Comparison of ENCODE assay signal across 32 cellular contexts in genomic region chr5:78232163-78232562, GRCh38.
"Had no signal": no experiment of that assay in that cellular context is flagged by ENCODE, and none has a peak within 500 bp of the region (broad histone marks: within the 10 kb centered on the region; RNA-seq: fewer than 3 reads in every experiment).

No MANE protein-coding gene starts in this region.

- H3K4me3 Mint-ChIP-seq: activated B cell treated with CpG ODN at 0.5 μM for 24 hours; activated CD4-positive, alpha-beta memory T cell treated with anti-CD3 and anti-CD28 coated beads for 36 hours; activated CD8-positive, alpha-beta memory T cell treated with anti-CD3 and anti-CD28 coated beads, Interleukin-2, amount 10 ng/mL, durations not matched to agents 7 days and 5 days; activated naive CD8-positive, alpha-beta T cell treated with anti-CD3 and anti-CD28 coated beads for 36 hours; activated T-helper 17 cell treated with anti-CD3 and anti-CD28 coated beads, Interleukin-2, amount 50 U/mL, for 72 hours; T-helper 1 cell treated with Interleukin-12 subunit alpha and Interleukin-12 subunit beta and Interleukin-4 antibody, amounts not matched to agents 30 μg/mL and 1 μg/mL, for 36 hours; T-helper 2 cell treated with Interferon-gamma antibody and Interleukin-4, amounts not matched to agents 5 μg/mL and 100 μg/mL, for 36 hours had no signal

- H3K4me3 ChIP-seq: SJSA1 had no signal

- ATAC-seq: activated CD8-positive, alpha-beta memory T cell treated with anti-CD3 and anti-CD28 coated beads, Interleukin-2, amount 10 ng/mL, durations not matched to agents 7 days and 5 days; activated T-helper 17 cell treated with anti-CD3 and anti-CD28 coated beads, Interleukin-2, amount 50 U/mL, for 72 hours; Panc1 had no signal

- FAIRE-seq: TTC549 had no signal

- DNase-seq: activated B cell treated with CpG ODN at 0.5 μM for 24 hours; activated CD4-positive, alpha-beta memory T cell treated with anti-CD3 and anti-CD28 coated beads for 36 hours; activated CD4-positive, alpha-beta T cell treated with anti-CD3 and anti-CD28 coated beads for 4 hours; activated CD4-positive, alpha-beta T cell treated with anti-CD3 and anti-CD28 coated beads, Interleukin-2, amount 50 U/mL, for 1 hour; activated CD4-positive, CD25-positive, alpha-beta regulatory T cell treated with anti-CD3 and anti-CD28 coated beads, Interleukin-2, amount 50 U/mL, for 72 hours; activated CD8-positive, alpha-beta memory T cell treated with anti-CD3 and anti-CD28 coated beads for 24 hours; activated CD8-positive, alpha-beta memory T cell treated with anti-CD3 and anti-CD28 coated beads, Interleukin-2, amount 10 ng/mL, durations not matched to agents 7 days and 5 days; activated CD8-positive, alpha-beta memory T cell treated with anti-CD3 and anti-CD28 coated beads, Interleukin-2, amount 50 U/mL, for 48 hours; activated effector memory CD4-positive, alpha-beta T cell treated with anti-CD3 and anti-CD28 coated beads, Interleukin-2, amount 50 U/mL, for 16 hours; activated naive CD4-positive, alpha-beta T cell; activated naive CD4-positive, alpha-beta T cell treated with anti-CD3 and anti-CD28 coated beads, Interleukin-2, amount 50 U/mL, for 16 hours; activated naive CD8-positive, alpha-beta T cell treated with anti-CD3 and anti-CD28 coated beads for 36 hours; activated T-cell treated with anti-CD3 and anti-CD28 coated beads, Interleukin-2, amount 50 U/mL, for 48 hours; amniotic stem cell; aorta; brain microvascular endothelial cell; NCI-H1105; NCI-H1417 treated with DMSO at 0.1 percent for 48 hours; NCI-H187 treated with DMSO at 0.1 percent for 48 hours; NCI-H2081; NCI-H2171 treated with DMSO at 0.1 percent for 48 hours; NCI-H226; NCI-H446 treated with DMSO at 0.1 percent for 48 hours; NCI-H524 treated with DMSO at 0.1 percent for 48 hours; SHP77 treated with DMSO at 0.1 percent for 48 hours; SK-N-SH had no signal

- H3K27ac Mint-ChIP-seq: activated B cell treated with CpG ODN at 0.5 μM for 24 hours; activated CD4-positive, alpha-beta memory T cell treated with anti-CD3 and anti-CD28 coated beads for 36 hours; activated CD8-positive, alpha-beta memory T cell treated with anti-CD3 and anti-CD28 coated beads, Interleukin-2, amount 10 ng/mL, durations not matched to agents 7 days and 5 days; activated naive CD8-positive, alpha-beta T cell treated with anti-CD3 and anti-CD28 coated beads for 36 hours; activated T-helper 17 cell treated with anti-CD3 and anti-CD28 coated beads, Interleukin-2, amount 50 U/mL, for 72 hours; T-helper 1 cell treated with Interleukin-12 subunit alpha and Interleukin-12 subunit beta and Interleukin-4 antibody, amounts not matched to agents 30 μg/mL and 1 μg/mL, for 36 hours; T-helper 2 cell treated with Interferon-gamma antibody and Interleukin-4, amounts not matched to agents 5 μg/mL and 100 μg/mL, for 36 hours had no signal

- H3K27me3 Mint-ChIP-seq: activated B cell treated with CpG ODN at 0.5 μM for 24 hours; activated CD4-positive, alpha-beta memory T cell treated with anti-CD3 and anti-CD28 coated beads for 36 hours; activated CD8-positive, alpha-beta memory T cell treated with anti-CD3 and anti-CD28 coated beads, Interleukin-2, amount 10 ng/mL, durations not matched to agents 7 days and 5 days; activated naive CD8-positive, alpha-beta T cell treated with anti-CD3 and anti-CD28 coated beads for 36 hours; activated T-helper 17 cell treated with anti-CD3 and anti-CD28 coated beads, Interleukin-2, amount 50 U/mL, for 72 hours had no signal

- H3K9me3 Mint-ChIP-seq: activated B cell treated with CpG ODN at 0.5 μM for 24 hours; activated CD4-positive, alpha-beta memory T cell treated with anti-CD3 and anti-CD28 coated beads for 36 hours; activated naive CD8-positive, alpha-beta T cell treated with anti-CD3 and anti-CD28 coated beads for 36 hours; activated T-helper 17 cell treated with anti-CD3 and anti-CD28 coated beads, Interleukin-2, amount 50 U/mL, for 72 hours; T-helper 1 cell treated with Interleukin-12 subunit alpha and Interleukin-12 subunit beta and Interleukin-4 antibody, amounts not matched to agents 30 μg/mL and 1 μg/mL, for 36 hours; T-helper 2 cell treated with Interferon-gamma antibody and Interleukin-4, amounts not matched to agents 5 μg/mL and 100 μg/mL, for 36 hours had no signal
